20 cellular contexts compared by ENCODE assay signal in the genomic region with DNA sequence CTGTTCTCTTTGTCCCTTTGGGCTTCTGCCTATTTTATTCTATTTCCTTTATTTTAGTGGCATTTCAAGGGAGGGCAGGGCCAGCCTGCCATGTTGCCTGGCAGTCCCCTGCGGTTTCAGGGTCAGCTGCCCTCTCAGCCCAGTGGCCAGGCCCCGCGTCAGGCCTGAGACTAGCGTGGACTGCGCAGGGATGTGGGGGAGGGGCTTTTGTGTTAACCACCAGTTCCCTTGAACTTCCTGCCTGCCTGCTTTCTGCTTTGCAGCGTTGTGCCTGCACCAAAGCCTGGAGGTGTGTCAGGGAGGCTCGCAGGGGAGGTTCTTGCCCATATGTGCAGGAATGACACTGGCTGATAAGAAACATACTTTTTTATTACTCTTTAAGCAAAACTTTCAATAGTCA.
A peak's percentile ranks its signal among the peaks of the same experiment; 100 is the strongest.
DNase-seq lines count a peak whose midpoint lies in the region; TF ChIP-seq lines count a peak whose summit lies in the region.
"Had no signal": no experiment of that assay in that cellular context is flagged by ENCODE, and none has a peak within 500 bp of the region (broad histone marks: within the 10 kb centered on the region; RNA-seq: fewer than 3 reads in every experiment).

No MANE protein-coding gene starts in this region.

- H3K9me3 ChIP-seq in OCI-LY3 (ENCODE audit: insufficient read depth, low read length), result no peaks in the 10 kb centered on the region
- H3K9me3 ChIP-seq: adrenal gland, Caco-2, colonic mucosa, left ventricle myocardium inferior, mucosa of descending colon, upper lobe of right lung had no signal

- no peak overlapping the region for H3K27ac ChIP-seq in OCI-LY3 (ENCODE audit: low read length)
- H3K27ac ChIP-seq: adrenal gland, colonic mucosa, left ventricle myocardium inferior, upper lobe of right lung had no signal

- no peaks in the 10 kb centered on the region for H3K27me3 ChIP-seq in OCI-LY3 (ENCODE audit: low read depth, low read length)
- H3K27me3 ChIP-seq: adrenal gland, colonic mucosa, upper lobe of right lung had no signal

- peak overlapping the region; percentile 34; the same call in 1 of the 2 replicates for H2AFZ ChIP-seq in OCI-LY3 (ENCODE audit: low read depth, low read length)

- H3K27me3 Mint-ChIP-seq in activated CD4-positive, alpha-beta T cell treated with anti-CD3 and anti-CD28 coated beads, Interleukin-2, amount 10 ng/mL, durations not matched to agents 7 days and 5 days, result no peaks in the 10 kb centered on the region

- no peaks in the 10 kb centered on the region for H3K36me3 ChIP-seq in OCI-LY3 (replicated peaks; ENCODE audit: low read depth, low read length)
- H3K36me3 ChIP-seq: adrenal gland, colonic mucosa, left ventricle myocardium inferior, upper lobe of right lung had no signal

- TF ChIP-seq CTCF in OCI-LY3 (IDR thresholded peaks at IDR 0.05; ENCODE audit: low read depth, low read length) (no peak), GM13976 (IDR thresholded peaks at IDR 0.05; ENCODE audit: borderline replicate concordance, control extremely low read depth, extremely low read depth, insufficient read depth, missing control alignments) (no peak)

- CTCF ChIA-PET in activated CD4-positive, alpha-beta T cell treated with anti-CD3 and anti-CD28 coated beads, Interleukin-2, amount 10 ng/mL, durations not matched to agents 7 days and 5 days (lab: Charles Lee), result no interaction called here

- H3K4me3 Mint-ChIP-seq in activated CD4-positive, alpha-beta T cell treated with anti-CD3 and anti-CD28 coated beads, Interleukin-2, amount 10 ng/mL, durations not matched to agents 7 days and 5 days, result no peak overlapping the region
- H3K4me3 Mint-ChIP-seq: activated CD4-positive, alpha-beta T cell treated with anti-CD3 and anti-CD28 coated beads for 36 hours had no signal

- no peaks in the 10 kb centered on the region for H3K9me3 Mint-ChIP-seq in activated CD4-positive, alpha-beta T cell treated with anti-CD3 and anti-CD28 coated beads, Interleukin-2, amount 10 ng/mL, durations not matched to agents 7 days and 5 days
- H3K9me3 Mint-ChIP-seq: activated T-helper 2 cell treated with anti-CD3 and anti-CD28 coated beads, Interferon-gamma antibody, Interleukin-2, Interleukin-4, amounts not matched to agents 10 μg/mL and 5 μg/mL and 100 μg/mL, durations not matched to agents 14 hours and 24 hours and 36 hours had no signal

- no peak overlapping the region for H3K4me3 ChIP-seq in OCI-LY3 (ENCODE audit: low read length)
- H3K4me3 ChIP-seq: adrenal gland, colonic mucosa, left ventricle myocardium inferior, mucosa of descending colon, upper lobe of right lung had no signal

- no peak overlapping the region for H3K9ac ChIP-seq in OCI-LY3 (ENCODE audit: low read length)

- peak overlapping the region; percentile 24; the same call in 1 of the 2 replicates for H3K4me2 ChIP-seq in OCI-LY3 (ENCODE audit: low read length)

- H3K4me1 ChIP-seq in OCI-LY3 (ENCODE audit: low read length), result peaks cover 21% of the 10 kb centered on the region
- H3K4me1 ChIP-seq: adrenal gland, Caco-2, colonic mucosa, left ventricle myocardium inferior, upper lobe of right lung had no signal

- H3K27ac Mint-ChIP-seq in activated CD4-positive, alpha-beta T cell treated with anti-CD3 and anti-CD28 coated beads, Interleukin-2, amount 10 ng/mL, durations not matched to agents 7 days and 5 days, result no peak overlapping the region
- H3K27ac Mint-ChIP-seq: activated CD4-positive, alpha-beta T cell treated with anti-CD3 and anti-CD28 coated beads for 36 hours; activated T-helper 2 cell treated with anti-CD3 and anti-CD28 coated beads, Interferon-gamma antibody, Interleukin-2, Interleukin-4, amounts not matched to agents 10 μg/mL and 5 μg/mL and 100 μg/mL, durations not matched to agents 14 hours and 24 hours and 36 hours had no signal

- no peaks in the 10 kb centered on the region for H3K79me2 ChIP-seq in OCI-LY3 (ENCODE audit: low read length)

- POLR2A ChIA-PET in activated CD4-positive, alpha-beta T cell treated with anti-CD3 and anti-CD28 coated beads, Interleukin-2, amount 10 ng/mL, durations not matched to agents 7 days and 5 days (lab: Charles Lee), result no interaction called here

- no peaks in the 10 kb centered on the region for H3K4me1 Mint-ChIP-seq in activated CD4-positive, alpha-beta T cell treated with anti-CD3 and anti-CD28 coated beads, Interleukin-2, amount 10 ng/mL, durations not matched to agents 7 days and 5 days
- H3K4me1 Mint-ChIP-seq: activated CD4-positive, alpha-beta T cell treated with anti-CD3 and anti-CD28 coated beads for 36 hours had no signal

- H4K20me1 ChIP-seq in OCI-LY3 (ENCODE audit: insufficient read depth, low read length), result no peaks in the 10 kb centered on the region

- in situ Hi-C loops in GM13976 (cut with MboI; ENCODE audit: low sequenced_read_pairs, unreplicated experiment), result no loop called here

- H3K36me3 Mint-ChIP-seq in activated CD4-positive, alpha-beta T cell treated with anti-CD3 and anti-CD28 coated beads, Interleukin-2, amount 10 ng/mL, durations not matched to agents 7 days and 5 days (ENCODE audit: low read depth), result no peaks in the 10 kb centered on the region

- peak; percentile 3 for DNase-seq in activated CD4-positive, alpha-beta T cell treated with anti-CD3 and anti-CD28 coated beads for 48 hours
- DNase-seq in activated CD4-positive, alpha-beta T cell treated with anti-CD3 and anti-CD28 coated beads, Interleukin-2, amount 10 ng/mL, durations not matched to agents 7 days and 5 days, result no peak
- peak; percentile 26 for DNase-seq in iPS-NIHi11 (ENCODE audit: low spot score)
- DNase-seq in retina, result peak; percentile 7
- DNase-seq in GM13976 (ENCODE audit: low spot score), result no peak
- no peak for DNase-seq in midbrain (lab: John Stamatoyannopoulos, UW)
- DNase-seq in GF-D8 (lab: John Stamatoyannopoulos, UW), result no peak
- DNase-seq: activated CD4-positive, alpha-beta T cell treated with anti-CD3 and anti-CD28 coated beads for 36 hours; adrenal gland; Caco-2; colonic mucosa; glutamatergic neuron; left ventricle myocardium inferior; mucosa of descending colon; NCI-H2029; NCI-H345; T-helper 9 cell; upper lobe of right lung had no signal

Comparison
In these comparisons a context has a peak if more than half of its experiments do, and no peak if none do; other contexts are left out.
1. DNase-seq: peak in activated CD4-positive, alpha-beta T cell treated with anti-CD3 and anti-CD28 coated beads for 48 hours (single experiment), iPS-NIHi11 (single experiment) and retina (single experiment); none in activated CD4-positive, alpha-beta T cell treated with anti-CD3 and anti-CD28 coated beads, Interleukin-2, amount 10 ng/mL, durations not matched to agents 7 days and 5 days (single experiment), GM13976 (single experiment), midbrain (single experiment) and GF-D8 (single experiment).